Comparison of ENCODE assay signal across 8 cellular contexts in genomic region chr7:151249732-151250072, GRCh38. TPM values are rescaled to one million over a fixed set of nuclear protein-coding genes. Genes with fewer than 3 reads are reported as not detected.
DNase-seq lines count a peak whose midpoint lies in the region; ATAC-seq lines count a peak whose summit lies in the region.

No MANE protein-coding gene starts in this region.

- H3K4me3 ChIP-seq in Karpas-422 (ENCODE audit: low read length): no peak overlapping the region

- no peaks in the 10 kb centered on the region for H3K36me3 ChIP-seq in Karpas-422 (ENCODE audit: insufficient read depth, low read length)

- no peak overlapping the region for H2AFZ ChIP-seq in Karpas-422 (ENCODE audit: low read length)

- H3K27ac Mint-ChIP-seq in naive thymus-derived CD8-positive, alpha-beta T cell: peak overlapping the region in 1 of 10 donors; percentile 68
- no peak overlapping the region for H3K27ac Mint-ChIP-seq in activated T-helper 2 cell treated with anti-CD3 and anti-CD28 coated beads, Interferon-gamma antibody, Interleukin-2, Interleukin-4, amounts not matched to agents 10 μg/mL and 5 μg/mL and 100 μg/mL, durations not matched to agents 14 hours and 24 hours and 36 hours

- no peak overlapping the region for H3K27ac ChIP-seq in Karpas-422 (ENCODE audit: low read length)

- H3K9me2 ChIP-seq in Karpas-422 (replicated peaks; ENCODE audit: insufficient read depth, low read length): no peaks in the 10 kb centered on the region

- no peak for ATAC-seq in naive thymus-derived CD8-positive, alpha-beta T cell
- ATAC-seq in GM18870 (IDR thresholded peaks at IDR 0.05; ENCODE audit: unreplicated experiment): no peak

- POLR2A ChIA-PET in naive thymus-derived CD8-positive, alpha-beta T cell (lab: Charles Lee): interaction anchor here (2.0 kb wide), 1 partner anchor 28 kb away, joined by 7 read pairs; no protein-coding TSS in a partner anchor

- no peaks in the 10 kb centered on the region for H3K36me3 Mint-ChIP-seq in naive thymus-derived CD8-positive, alpha-beta T cell
- H3K36me3 Mint-ChIP-seq in activated T-helper 2 cell treated with anti-CD3 and anti-CD28 coated beads, Interferon-gamma antibody, Interleukin-2, Interleukin-4, amounts not matched to agents 10 μg/mL and 5 μg/mL and 100 μg/mL, durations not matched to agents 14 hours and 24 hours and 36 hours (ENCODE audit: low read depth): no peaks in the 10 kb centered on the region

- no peaks in the 10 kb centered on the region for H3K9me3 ChIP-seq in Karpas-422 (ENCODE audit: low read length)

- no peaks in the 10 kb centered on the region; the same call in 1 of the 2 replicates for H4K20me1 ChIP-seq in Karpas-422 (ENCODE audit: insufficient read depth, low read depth, low read length)

- peaks cover 25 to 63% (median 46%) of the 10 kb centered on the region in 4 donors for H3K4me1 Mint-ChIP-seq in naive thymus-derived CD8-positive, alpha-beta T cell
- peaks cover 8% of the 10 kb centered on the region for H3K4me1 Mint-ChIP-seq in activated T-helper 2 cell treated with anti-CD3 and anti-CD28 coated beads, Interferon-gamma antibody, Interleukin-2, Interleukin-4, amounts not matched to agents 10 μg/mL and 5 μg/mL and 100 μg/mL, durations not matched to agents 14 hours and 24 hours and 36 hours (ENCODE audit: low read depth)

- peak overlapping the region in 9 of 10 donors; percentile 36 to 84 (median 78) for H3K4me3 Mint-ChIP-seq in naive thymus-derived CD8-positive, alpha-beta T cell
- no peak overlapping the region for H3K4me3 Mint-ChIP-seq in activated T-helper 2 cell treated with anti-CD3 and anti-CD28 coated beads, Interferon-gamma antibody, Interleukin-2, Interleukin-4, amounts not matched to agents 10 μg/mL and 5 μg/mL and 100 μg/mL, durations not matched to agents 14 hours and 24 hours and 36 hours (ENCODE audit: low read depth)

- no peak overlapping the region for H3K9ac ChIP-seq in Karpas-422 (ENCODE audit: low read length)

- DNase-seq in AG08396 (ENCODE audit: low spot score) (peak; percentile 83), Karpas-422 (no peak), epidermal melanocyte (ENCODE audit: insufficient read length, low spot score) (peak; percentile 91)
- no peak for DNase-seq in naive thymus-derived CD8-positive, alpha-beta T cell
- no peak for DNase-seq in activated T-helper 2 cell treated with anti-CD3 and anti-CD28 coated beads, Interferon-gamma antibody, Interleukin-2, Interleukin-4, amounts not matched to agents 10 μg/mL and 5 μg/mL and 100 μg/mL, durations not matched to agents 14 hours and 24 hours and 36 hours (ENCODE audit: low spot score)
- DNase-seq in stimulated activated CD4-positive, alpha-beta T cell treated with anti-CD3 and anti-CD28 coated beads, Interleukin-15, amount 100 ng/mL, for 24 hours: no peak
- DNase-seq in stimulated activated CD4-positive, alpha-beta T cell treated with anti-CD3 and anti-CD28 coated beads, Interleukin-2, amount 100 ng/mL, for 48 hours: no peak

- no peaks in the 10 kb centered on the region for H3K79me2 ChIP-seq in Karpas-422 (ENCODE audit: low read length)

- no peaks in the 10 kb centered on the region for H3K9me3 Mint-ChIP-seq in naive thymus-derived CD8-positive, alpha-beta T cell
- H3K9me3 Mint-ChIP-seq in activated T-helper 2 cell treated with anti-CD3 and anti-CD28 coated beads, Interferon-gamma antibody, Interleukin-2, Interleukin-4, amounts not matched to agents 10 μg/mL and 5 μg/mL and 100 μg/mL, durations not matched to agents 14 hours and 24 hours and 36 hours: no peaks in the 10 kb centered on the region

- no peaks in the 10 kb centered on the region for H3K27me3 ChIP-seq in Karpas-422 (ENCODE audit: low read length)

- H3K4me1 ChIP-seq in Karpas-422 (ENCODE audit: low read length): peaks cover 21% of the 10 kb centered on the region

- intact Hi-C loops in activated T-helper 2 cell treated with anti-CD3 and anti-CD28 coated beads, Interferon-gamma antibody, Interleukin-2, Interleukin-4, amounts not matched to agents 10 μg/mL and 5 μg/mL and 100 μg/mL, durations not matched to agents 14 hours and 24 hours and 36 hours (cut with micrococcal nuclease): loop anchor here (5.0 kb wide), 1 partner anchor 82 kb away; the partner anchor contains the start of gene GBX1

- peak overlapping the region; percentile 43 for H3K4me2 ChIP-seq in Karpas-422 (ENCODE audit: low read depth, low read length, poor library complexity, severe bottlenecking)

- H3K27me3 Mint-ChIP-seq in naive thymus-derived CD8-positive, alpha-beta T cell: peaks cover 0 to 22% (median 0%) of the 10 kb centered on the region in 5 donors
- peaks cover 75% of the 10 kb centered on the region for H3K27me3 Mint-ChIP-seq in activated T-helper 2 cell treated with anti-CD3 and anti-CD28 coated beads, Interferon-gamma antibody, Interleukin-2, Interleukin-4, amounts not matched to agents 10 μg/mL and 5 μg/mL and 100 μg/mL, durations not matched to agents 14 hours and 24 hours and 36 hours (ENCODE audit: low read depth)

RNA-seq across cellular contexts. Expression of gene SMARCD3, which starts 1.2 kb away (rescaled TPM):
- total RNA-seq in Karpas-422 (2014; rRNA removed; shearing (Covaris generic); ENCODE audit: low replicate concordance): 3.2 and 8.7 TPM in 2 replicates
- total RNA-seq in naive thymus-derived CD8-positive, alpha-beta T cell: 10 to 100 TPM in 1 of 2 experiments, 1 to 10 TPM in 1; 9.7 to 11.8 TPM
- 10 to 100 TPM in 2 of 3 donors, 1 to 10 TPM in 1; 9.8 to 18.6 (median 15.6) TPM for polyA plus RNA-seq in naive thymus-derived CD8-positive, alpha-beta T cell
- total RNA-seq in activated T-helper 2 cell treated with anti-CD3 and anti-CD28 coated beads, Interferon-gamma antibody, Interleukin-2, Interleukin-4, amounts not matched to agents 10 μg/mL and 5 μg/mL and 100 μg/mL, durations not matched to agents 14 hours and 24 hours and 36 hours: 2.9 and 3.3 TPM in 2 replicates

RNA-seq across cellular contexts. Expression of gene CHPF2, which starts 17.4 kb away (rescaled TPM):
- total RNA-seq in Karpas-422 (2014; rRNA removed; shearing (Covaris generic); ENCODE audit: low replicate concordance): 24.7 and 33.2 TPM in 2 replicates
- 10 to 100 TPM; 47.8 to 48.6 TPM for total RNA-seq in naive thymus-derived CD8-positive, alpha-beta T cell
- 10 to 100 TPM; 16.8 to 20.1 (median 17.6) TPM for polyA plus RNA-seq in naive thymus-derived CD8-positive, alpha-beta T cell
- 43.8 and 46.0 TPM in 2 replicates for total RNA-seq in activated T-helper 2 cell treated with anti-CD3 and anti-CD28 coated beads, Interferon-gamma antibody, Interleukin-2, Interleukin-4, amounts not matched to agents 10 μg/mL and 5 μg/mL and 100 μg/mL, durations not matched to agents 14 hours and 24 hours and 36 hours

RNA-seq across cellular contexts. Expression of gene ABCF2, which starts 22.7 kb away (rescaled TPM):
- 31.2 and 48.6 TPM in 2 replicates for total RNA-seq in Karpas-422 (2014; rRNA removed; shearing (Covaris generic); ENCODE audit: low replicate concordance)
- 10 to 100 TPM; 30.2 to 34.2 TPM for total RNA-seq in naive thymus-derived CD8-positive, alpha-beta T cell
- polyA plus RNA-seq in naive thymus-derived CD8-positive, alpha-beta T cell: 10 to 100 TPM; 23.0 to 40.4 (median 31.6) TPM
- total RNA-seq in activated T-helper 2 cell treated with anti-CD3 and anti-CD28 coated beads, Interferon-gamma antibody, Interleukin-2, Interleukin-4, amounts not matched to agents 10 μg/mL and 5 μg/mL and 100 μg/mL, durations not matched to agents 14 hours and 24 hours and 36 hours: 63.4 and 69.2 TPM in 2 replicates

RNA-seq across cellular contexts. Expression of gene H2BK1, which starts 39.4 kb away (rescaled TPM):
- total RNA-seq in Karpas-422 (2014; rRNA removed; shearing (Covaris generic); ENCODE audit: low replicate concordance): not detected in 2 replicates
- total RNA-seq in naive thymus-derived CD8-positive, alpha-beta T cell: 1 to 10 TPM; 2.5 to 2.6 TPM
- polyA plus RNA-seq in naive thymus-derived CD8-positive, alpha-beta T cell: not detected
- not detected in 2 replicates for total RNA-seq in activated T-helper 2 cell treated with anti-CD3 and anti-CD28 coated beads, Interferon-gamma antibody, Interleukin-2, Interleukin-4, amounts not matched to agents 10 μg/mL and 5 μg/mL and 100 μg/mL, durations not matched to agents 14 hours and 24 hours and 36 hours

Comparison
In these comparisons a context has a peak if more than half of its experiments do, and no peak if none do; other contexts are left out.
1. DNase-seq: peak in AG08396 (single experiment) and epidermal melanocyte (single experiment); none in Karpas-422 (single experiment), naive thymus-derived CD8-positive, alpha-beta T cell (0 of 10), activated T-helper 2 cell treated with anti-CD3 and anti-CD28 coated beads, Interferon-gamma antibody, Interleukin-2, Interleukin-4, amounts not matched to agents 10 μg/mL and 5 μg/mL and 100 μg/mL, durations not matched to agents 14 hours and 24 hours and 36 hours (single experiment), stimulated activated CD4-positive, alpha-beta T cell treated with anti-CD3 and anti-CD28 coated beads, Interleukin-15, amount 100 ng/mL, for 24 hours (single experiment) and stimulated activated CD4-positive, alpha-beta T cell treated with anti-CD3 and anti-CD28 coated beads, Interleukin-2, amount 100 ng/mL, for 48 hours (0 of 2).